ENCODE assay signal across 9 cellular contexts in the genomic region with DNA sequence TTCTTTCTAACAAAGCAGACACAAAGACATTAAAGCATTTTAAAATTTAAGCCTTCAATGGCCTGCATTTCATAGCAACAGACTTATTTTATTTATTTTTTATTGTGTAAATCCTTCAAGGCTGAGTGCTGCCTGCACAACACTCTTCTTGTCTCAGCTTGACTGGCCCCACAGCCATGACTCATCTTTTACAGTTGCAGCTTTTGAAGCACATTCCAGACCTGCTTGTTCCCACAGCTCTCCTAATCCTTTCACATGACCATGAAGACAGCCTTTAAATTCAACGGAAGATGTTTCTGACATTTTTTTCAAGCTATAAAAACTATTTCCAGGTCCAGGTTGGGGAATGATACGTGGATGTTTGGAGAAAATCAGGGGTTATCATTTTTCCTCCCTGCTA.
DNase-seq lines count a peak whose midpoint lies in the region; ATAC-seq and TF ChIP-seq lines count a peak whose summit lies in the region.
"Had no signal": no experiment of that assay in that cellular context is flagged by ENCODE, and none has a peak within 500 bp of the region (broad histone marks: within the 10 kb centered on the region; RNA-seq: fewer than 3 reads in every experiment).

No MANE protein-coding gene starts in this region.

- no peaks in the 10 kb centered on the region for H3K4me1 Mint-ChIP-seq in activated CD4-positive, alpha-beta T cell treated with anti-CD3 and anti-CD28 coated beads for 36 hours
- H3K4me1 Mint-ChIP-seq: B cell had no signal

- no peak overlapping the region for H3K27ac Mint-ChIP-seq in activated CD4-positive, alpha-beta T cell treated with anti-CD3 and anti-CD28 coated beads for 36 hours
- H3K27ac Mint-ChIP-seq: B cell had no signal

- no peaks in the 10 kb centered on the region for H3K9me3 ChIP-seq in SK-N-MC (ENCODE audit: low read depth, low read length)
- no peaks in the 10 kb centered on the region for H3K9me3 ChIP-seq in testis

- DNase-seq in NCI-H345 (lab: John Stamatoyannopoulos, UW) (peak; percentile 14), NCI-H345 treated with DMSO at 0.1 percent for 48 hours (lab: John Stamatoyannopoulos, UW; ENCODE audit: unreplicated experiment) (no peak), SK-N-MC (ENCODE audit: low read depth, low spot score) (peak; percentile 66), hippocampal formation (lab: John Stamatoyannopoulos, UW) (peak; percentile 1 to 18), testis (peak; percentile 37)
- DNase-seq in activated CD4-positive, alpha-beta T cell treated with anti-CD3 and anti-CD28 coated beads for 36 hours: no peak

- intact Hi-C loops in testis (cut with DNase I; ENCODE audit: low total_unique reads): no loop called here
- intact Hi-C loops in activated CD4-positive, alpha-beta T cell treated with anti-CD3 and anti-CD28 coated beads for 36 hours (cut with DNase I, micrococcal nuclease): no loop called here

- H3K4me3 ChIP-seq in SK-N-MC (peak overlapping the region; percentile 71), testis (no peak overlapping the region)

- H3K36me3 ChIP-seq in SK-N-MC (ENCODE audit: insufficient read depth, low read length) (no peaks in the 10 kb centered on the region), testis (ENCODE audit: low read depth, missing control alignments) (no peaks in the 10 kb centered on the region)

- H3K27me3 Mint-ChIP-seq in activated CD4-positive, alpha-beta T cell treated with anti-CD3 and anti-CD28 coated beads for 36 hours: no peaks in the 10 kb centered on the region
- H3K27me3 Mint-ChIP-seq: B cell had no signal

- H3K36me3 Mint-ChIP-seq in activated CD4-positive, alpha-beta T cell treated with anti-CD3 and anti-CD28 coated beads for 36 hours (ENCODE audit: low read depth): no peaks in the 10 kb centered on the region

- peaks cover 8% of the 10 kb centered on the region for H3K9me3 Mint-ChIP-seq in activated CD4-positive, alpha-beta T cell treated with anti-CD3 and anti-CD28 coated beads for 36 hours (ENCODE audit: low read depth)

- TF ChIP-seq CTCF in testis (IDR thresholded peaks at IDR 0.05): no peak

- no peak for ATAC-seq in GM18861 (IDR thresholded peaks at IDR 0.05; ENCODE audit: unreplicated experiment)
- no peak for ATAC-seq in activated CD4-positive, alpha-beta T cell treated with anti-CD3 and anti-CD28 coated beads for 36 hours
- no peak for ATAC-seq in GM18498 (IDR thresholded peaks at IDR 0.05; ENCODE audit: unreplicated experiment)

- H3K27me3 ChIP-seq in testis: no peaks in the 10 kb centered on the region

- H3K27ac ChIP-seq in SK-N-MC: peak overlapping the region; percentile 89
- H3K27ac ChIP-seq in testis: no peak overlapping the region

- POLR2A ChIA-PET in activated CD4-positive, alpha-beta T cell treated with anti-CD3 and anti-CD28 coated beads for 36 hours (lab: Charles Lee): no interaction called here

- H3K4me1 ChIP-seq in testis: peaks cover 4% of the 10 kb centered on the region

- TF ChIP-seq POLR2A in testis (IDR thresholded peaks at IDR 0.05): no peak

- CTCF ChIA-PET in activated CD4-positive, alpha-beta T cell treated with anti-CD3 and anti-CD28 coated beads for 36 hours (lab: Charles Lee): interaction anchor here (0.7 kb wide), 1 partner anchor 83 kb away, joined by 4 read pairs; no protein-coding TSS in a partner anchor

- no peak overlapping the region for H3K4me3 Mint-ChIP-seq in activated CD4-positive, alpha-beta T cell treated with anti-CD3 and anti-CD28 coated beads for 36 hours
- H3K4me3 Mint-ChIP-seq: B cell had no signal

- peak overlapping the region; percentile 33 for H3K9ac ChIP-seq in SK-N-MC (ENCODE audit: insufficient read length)

- 22 to 29% methylated on average over 2 of the region's 2 CpGs for WGBS in testis, 2 donors

Comparison
In these comparisons a context has a peak if more than half of its experiments do, and no peak if none do; other contexts are left out.
1. DNase-seq: peak in NCI-H345 (single experiment), SK-N-MC (single experiment), hippocampal formation (2 of 2) and testis (single experiment); none in NCI-H345 treated with DMSO at 0.1 percent for 48 hours (single experiment) and activated CD4-positive, alpha-beta T cell treated with anti-CD3 and anti-CD28 coated beads for 36 hours (single experiment).